In the genomic region with DNA sequence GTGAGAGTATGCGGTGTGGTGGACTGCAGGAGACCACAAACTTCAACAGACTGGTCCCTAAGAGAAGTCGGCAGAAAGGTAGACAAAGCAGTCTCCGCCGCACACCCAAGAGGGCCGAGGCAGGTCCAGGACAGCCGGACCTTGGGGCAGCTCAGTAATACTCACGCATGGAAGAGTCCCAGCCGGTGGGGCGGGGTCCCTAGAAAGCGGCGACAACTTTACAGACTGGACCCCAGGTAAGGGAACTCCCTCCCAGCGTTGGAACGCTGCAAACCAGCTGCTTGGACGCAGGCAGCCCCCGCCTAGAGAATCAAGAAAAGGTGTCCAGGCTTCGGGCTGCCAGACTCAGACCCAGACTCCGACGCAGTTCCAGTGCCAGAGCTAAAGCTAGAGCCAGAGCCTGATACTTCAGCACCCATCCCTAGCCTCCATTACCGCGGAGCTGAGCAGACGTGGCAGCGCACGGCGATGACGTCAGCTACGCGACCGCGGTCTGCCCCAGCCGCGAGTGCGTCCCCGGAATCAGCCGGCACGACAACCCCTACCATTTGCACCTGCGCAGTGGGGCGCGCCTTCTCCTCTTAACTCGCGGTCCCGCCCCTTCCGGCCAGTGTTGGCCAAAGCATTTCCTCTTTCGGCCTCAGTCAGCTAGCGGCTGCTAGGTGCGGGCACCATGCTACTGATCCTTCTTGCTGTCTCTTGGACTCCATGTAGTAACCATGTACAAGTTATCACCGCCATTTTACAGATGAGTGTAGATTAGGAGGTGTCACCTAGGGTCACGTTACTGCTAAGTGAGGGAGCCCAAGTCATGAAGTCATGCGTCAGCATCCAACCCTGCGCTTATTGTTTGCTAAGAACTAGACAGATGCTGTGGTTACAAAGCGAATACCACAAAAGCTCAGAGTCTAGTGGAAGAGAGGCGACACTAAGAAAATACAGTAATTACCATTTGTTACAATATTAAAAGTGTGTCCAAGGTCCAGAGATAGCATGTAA, we compare ENCODE assay signal across 8 cellular contexts. TPM values are rescaled to one million over a fixed set of nuclear protein-coding genes. Genes with fewer than 3 reads are reported as not detected.
A peak's percentile ranks its signal among the peaks of the same experiment; 100 is the strongest.
DNase-seq lines count a peak whose midpoint lies in the region; ATAC-seq, FAIRE-seq and TF ChIP-seq lines count a peak whose summit lies in the region.

Gene TMEM39A (minus strand): TSS at position 445 of the 999 bp plus-strand sequence. CDS start 1,541 bp downstream, outside the sequence.

- peaks cover 28% of the 10 kb centered on the region for H3K4me1 ChIP-seq in astrocyte (ENCODE audit: insufficient read depth, low read length)
- peaks cover 5% of the 10 kb centered on the region for H3K4me1 ChIP-seq in right cardiac atrium (ENCODE audit: control insufficient read depth, insufficient read depth, low read length)
- no peaks in the 10 kb centered on the region for H3K4me1 ChIP-seq in uterus

- peak within 1 kb of the TSS; percentile 93 for H2AFZ ChIP-seq in astrocyte (ENCODE audit: low read depth, low read length)

- peak within 1 kb of the TSS; percentile 100 for H3K4me3 Mint-ChIP-seq in astrocyte (ENCODE audit: unreplicated experiment)

- peaks cover 24% of the 10 kb centered on the region for H3K4me1 Mint-ChIP-seq in astrocyte (ENCODE audit: low read depth, unreplicated experiment)

- H3K27ac Mint-ChIP-seq in astrocyte (ENCODE audit: unreplicated experiment) = peak within 1 kb of the TSS; percentile 99

- H4K20me1 ChIP-seq in astrocyte (ENCODE audit: insufficient read depth, low read length) = peaks cover 28% of the 10 kb centered on the region

- H3K4me2 ChIP-seq in astrocyte (ENCODE audit: low read length) = peak within 1 kb of the TSS; percentile 86

- H3K27ac ChIP-seq in astrocyte (ENCODE audit: low read depth, low read length) = peak within 1 kb of the TSS; percentile 98
- H3K27ac ChIP-seq in right cardiac atrium (ENCODE audit: low read length) = peak within 1 kb of the TSS; percentile 81
- peak within 1 kb of the TSS; percentile 69 to 84 for H3K27ac ChIP-seq in uterus

- no peaks in the 10 kb centered on the region for H3K27me3 Mint-ChIP-seq in astrocyte (ENCODE audit: low read depth, unreplicated experiment)

- H3K36me3 Mint-ChIP-seq in astrocyte (ENCODE audit: low read depth, unreplicated experiment) = peaks cover 8% of the 10 kb centered on the region

- H3K9ac ChIP-seq in astrocyte (ENCODE audit: low read length) = peak within 1 kb of the TSS; percentile 100

- H3K9me3 ChIP-seq in astrocyte (ENCODE audit: insufficient read depth, low read depth, low read length) = no peaks in the 10 kb centered on the region
- no peaks in the 10 kb centered on the region for H3K9me3 ChIP-seq in right cardiac atrium (ENCODE audit: control insufficient read depth, low read length)
- H3K9me3 ChIP-seq in uterus = no peaks in the 10 kb centered on the region

- WGBS in right cardiac atrium = 5% methylated on average over 51 of the region's 51 CpGs

- H3K79me2 ChIP-seq in astrocyte (ENCODE audit: insufficient read depth, low read length) = peaks cover 50% of the 10 kb centered on the region

- peak; percentile 43 for FAIRE-seq in astrocyte (lab: Jason Lieb, UNC)

- H3K27me3 ChIP-seq in astrocyte (ENCODE audit: insufficient read depth, low read length) = no peaks in the 10 kb centered on the region
- H3K27me3 ChIP-seq in right cardiac atrium (ENCODE audit: control insufficient read depth, insufficient read depth) = no peaks in the 10 kb centered on the region
- H3K27me3 ChIP-seq in uterus = no peaks in the 10 kb centered on the region

- H3K36me3 ChIP-seq in astrocyte (ENCODE audit: insufficient read depth, low read length) = peaks cover 27% of the 10 kb centered on the region
- no peaks in the 10 kb centered on the region for H3K36me3 ChIP-seq in uterus

- DNase-seq in NCI-H2029 (lab: John Stamatoyannopoulos, UW) = peak; percentile 98
- DNase-seq in T-helper 22 cell (ENCODE audit: low read depth) = peak; percentile 98
- peak; percentile 93 for DNase-seq in astrocyte (ENCODE audit: low read depth)
- peak; percentile 100 for DNase-seq in right cardiac atrium
- DNase-seq in pulmonary artery endothelial cell (ENCODE audit: low read depth, low spot score) = peak; percentile 96
- DNase-seq in uterus = peak; percentile 99 to 100

- TF ChIP-seq POLR2A in GM18505 (IDR thresholded peaks at IDR 0.05; ENCODE audit: borderline replicate concordance, extremely low read depth, insufficient read depth, insufficient read length) = peak; percentile 99
- TF ChIP-seq POLR2A in uterus (IDR thresholded peaks at IDR 0.05) = peak; percentile 79 to 88

- peak; percentile 94 for ATAC-seq in GM18505 (IDR thresholded peaks at IDR 0.05; ENCODE audit: unreplicated experiment)
- ATAC-seq in HG02973 (IDR thresholded peaks at IDR 0.05; ENCODE audit: unreplicated experiment) = peak; percentile 88
- ATAC-seq in right cardiac atrium = peak; percentile 98 to 99

- intact Hi-C loops in right cardiac atrium (cut with DNase I) (loop anchor here in 2 of 4 donors (10.0 kb wide), 2 partner anchors 169 to 189 kb away; partner anchors contain the start of gene ARHGAP31 (in 1 of the 2)), uterus (cut with DNase I; ENCODE audit: low total_unique reads) (no loop called here)

- H3K9me3 Mint-ChIP-seq in astrocyte (ENCODE audit: unreplicated experiment) = no peaks in the 10 kb centered on the region

- peak within 1 kb of the TSS; percentile 98 for H3K4me3 ChIP-seq in astrocyte (ENCODE audit: insufficient read depth, low read depth, low read length)
- H3K4me3 ChIP-seq in right cardiac atrium (ENCODE audit: low read length) = peak within 1 kb of the TSS; percentile 81
- H3K4me3 ChIP-seq in uterus = peak within 1 kb of the TSS; percentile 73 to 76

- TF ChIP-seq CTCF in astrocyte (IDR thresholded peaks at IDR 0.05; ENCODE audit: insufficient read depth, low read depth, low read length) = no peak
- peak in 2 of 4 experiments; percentile 23 to 48 for TF ChIP-seq CTCF in uterus (IDR thresholded peaks at IDR 0.05)

RNA-seq across cellular contexts. Expression of gene TMEM39A, which starts in this region (rescaled TPM):
- total RNA-seq in astrocyte = 53.4 and 59.4 TPM in 2 replicates
- total RNA-seq in right cardiac atrium = 10 to 100 TPM; 18.4 to 36.0 (median 24.3) TPM
- 6.7 TPM for polyA plus RNA-seq in right cardiac atrium
- total RNA-seq in pulmonary artery endothelial cell = 28.2 and 50.7 TPM in 2 replicates
- 100 to 1,000 TPM in 1 of 4 donors, 10 to 100 TPM in 3; 23.2 to 136 (median 67.1) TPM for total RNA-seq in uterus

Comparison
In these comparisons a context has a peak if more than half of its experiments do, and no peak if none do; other contexts are left out.
1. Peak in every context shown above with its lines: DNase-seq, ATAC-seq, H3K4me3 ChIP-seq and H3K27ac ChIP-seq.